10 cellular contexts compared by ENCODE assay signal in the genomic region with DNA sequence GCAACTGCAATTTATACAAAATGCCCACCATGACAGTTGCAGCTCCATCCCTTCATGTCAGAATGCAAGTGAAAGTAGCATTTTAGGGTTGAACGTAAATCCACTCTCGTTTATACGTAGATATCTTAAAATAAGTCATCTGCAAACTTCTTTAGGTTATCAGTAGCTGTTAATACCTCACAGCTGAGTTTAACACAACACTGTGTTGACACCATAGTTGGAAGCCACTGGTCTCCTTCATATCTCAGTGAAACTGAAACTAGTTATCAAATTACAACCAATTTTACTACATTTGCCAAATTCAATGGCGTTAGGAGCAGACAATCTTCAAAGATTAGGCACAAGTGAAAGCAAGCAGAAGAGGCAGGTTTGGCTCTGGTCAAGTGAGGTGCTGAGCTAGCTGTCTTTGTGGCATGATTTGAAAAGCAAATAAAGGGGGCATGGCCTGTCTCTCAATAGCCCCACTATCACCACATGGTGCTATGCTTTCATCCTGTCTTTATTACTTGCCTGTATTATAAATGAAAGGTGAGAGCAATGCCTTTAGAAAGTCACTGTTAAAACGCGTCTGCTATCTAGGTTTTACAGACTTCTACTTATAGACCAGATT. TPM values are rescaled to one million over a fixed set of nuclear protein-coding genes. Genes with fewer than 3 reads are reported as not detected.
DNase-seq lines count a peak whose midpoint lies in the region; ATAC-seq and TF ChIP-seq lines count a peak whose summit lies in the region.
"Had no signal": no experiment of that assay in that cellular context is flagged by ENCODE, and none has a peak within 500 bp of the region (broad histone marks: within the 10 kb centered on the region; RNA-seq: fewer than 3 reads in every experiment).

No MANE protein-coding gene starts in this region.

- H3K79me1 ChIP-seq in H9 (ENCODE audit: insufficient read depth, low read depth, low read length, poor library complexity, severe bottlenecking), result no peaks in the 10 kb centered on the region

- TF ChIP-seq CTCF in H9 (conservative IDR thresholded peaks at IDR 0.05) (no peak), osteocyte (IDR thresholded peaks at IDR 0.05) (no peak)

- peaks cover 19% of the 10 kb centered on the region for H3K27me3 Mint-ChIP-seq in activated CD4-positive, alpha-beta T cell treated with anti-CD3 and anti-CD28 coated beads, Interleukin-2, amount 10 ng/mL, durations not matched to agents 7 days and 5 days
- peaks cover 41% of the 10 kb centered on the region for H3K27me3 Mint-ChIP-seq in activated CD4-positive, alpha-beta T cell treated with anti-CD3 and anti-CD28 coated beads, Interleukin-2, amount 10 ng/mL, durations not matched to agents 24 days and 14 days
- H3K27me3 Mint-ChIP-seq in H9 (ENCODE audit: low read depth), result no peaks in the 10 kb centered on the region
- no peaks in the 10 kb centered on the region for H3K27me3 Mint-ChIP-seq in natural killer cell treated with Interleukin-12 subunit alpha and Interleukin-12 subunit beta and Interleukin-15 and Interleukin-18, amount 100 ng/mL, for 72 hours
- no peaks in the 10 kb centered on the region for H3K27me3 Mint-ChIP-seq in osteocyte (ENCODE audit: unreplicated experiment)

- H3K9me3 ChIP-seq in H9 (ENCODE audit: control insufficient read depth, low read depth, low read length), result no peaks in the 10 kb centered on the region
- H3K9me3 ChIP-seq: gastroesophageal sphincter had no signal

- H3K79me2 ChIP-seq in H9 (ENCODE audit: insufficient read depth, low read length), result peaks cover 6% of the 10 kb centered on the region

- no peak overlapping the region for H4K5ac ChIP-seq in H9 (ENCODE audit: insufficient read length, low read depth, low read length)

- H3K9me3 Mint-ChIP-seq in activated CD4-positive, alpha-beta T cell treated with anti-CD3 and anti-CD28 coated beads, Interleukin-2, amount 10 ng/mL, durations not matched to agents 7 days and 5 days, result no peaks in the 10 kb centered on the region
- H3K9me3 Mint-ChIP-seq in activated CD4-positive, alpha-beta T cell treated with anti-CD3 and anti-CD28 coated beads, Interleukin-2, amount 10 ng/mL, durations not matched to agents 24 days and 14 days, result peaks cover 8% of the 10 kb centered on the region
- H3K9me3 Mint-ChIP-seq in H9, result no peaks in the 10 kb centered on the region
- no peaks in the 10 kb centered on the region for H3K9me3 Mint-ChIP-seq in natural killer cell treated with Interleukin-12 subunit alpha and Interleukin-12 subunit beta and Interleukin-15 and Interleukin-18, amount 100 ng/mL, for 72 hours
- H3K9me3 Mint-ChIP-seq in osteocyte (ENCODE audit: unreplicated experiment), result no peaks in the 10 kb centered on the region

- POLR2A ChIA-PET in activated CD4-positive, alpha-beta T cell treated with anti-CD3 and anti-CD28 coated beads, Interleukin-2, amount 10 ng/mL, durations not matched to agents 7 days and 5 days (lab: Charles Lee), result no interaction called here

- H2BK120ac ChIP-seq in H9 (ENCODE audit: low read depth, low read length, poor library complexity, severe bottlenecking), result no peak overlapping the region

- WGBS in H9 (ENCODE audit: extremely low coverage, insufficient read length, low lambda C conversion rate), result no CpG with 5 or more reads among the region's 6 CpGs

- no peak for DNase-seq in activated CD4-positive, alpha-beta T cell treated with anti-CD3 and anti-CD28 coated beads, Interleukin-2, amount 10 ng/mL, durations not matched to agents 7 days and 5 days
- DNase-seq in activated CD4-positive, alpha-beta T cell treated with anti-CD3 and anti-CD28 coated beads, Interleukin-2, amount 10 ng/mL, durations not matched to agents 24 days and 14 days, result no peak
- DNase-seq in H9 (no peak), NCI-H146 treated with DMSO at 0.1 percent for 48 hours (lab: John Stamatoyannopoulos, UW; ENCODE audit: unreplicated experiment) (peak; percentile 20), HuH-7 (ENCODE audit: low spot score) (no peak), osteocyte (ENCODE audit: extremely low spot score, unreplicated experiment) (no peak)
- DNase-seq in natural killer cell treated with Interleukin-12 subunit alpha and Interleukin-12 subunit beta and Interleukin-15 and Interleukin-18, amount 100 ng/mL, for 72 hours (ENCODE audit: low spot score), result no peak
- DNase-seq in stimulated activated naive CD4-positive, alpha-beta T cell treated with Interleukin-2 at 50 U/mL for 16 hours (lab: John Stamatoyannopoulos, UW), result no peak
- DNase-seq: aorta had no signal

- no peak overlapping the region for H3K56ac ChIP-seq in H9 (ENCODE audit: insufficient read length, low read depth, low read length)

- no peak overlapping the region for H2BK12ac ChIP-seq in H9 (ENCODE audit: insufficient read length, low read depth, low read length)

- no peaks in the 10 kb centered on the region for H3K27me3 ChIP-seq in H9 (ENCODE audit: insufficient read depth, low read length)
- H3K27me3 ChIP-seq: gastroesophageal sphincter had no signal

- peak overlapping the region; percentile 36 for H3K27ac Mint-ChIP-seq in activated CD4-positive, alpha-beta T cell treated with anti-CD3 and anti-CD28 coated beads, Interleukin-2, amount 10 ng/mL, durations not matched to agents 7 days and 5 days
- H3K27ac Mint-ChIP-seq in activated CD4-positive, alpha-beta T cell treated with anti-CD3 and anti-CD28 coated beads, Interleukin-2, amount 10 ng/mL, durations not matched to agents 24 days and 14 days, result no peak overlapping the region
- H3K27ac Mint-ChIP-seq in H9 (peak overlapping the region in 2 of 3 experiments; percentile 64 to 65; a peak in 2 of 7 replicates), osteocyte (ENCODE audit: unreplicated experiment) (no peak overlapping the region)
- H3K27ac Mint-ChIP-seq in natural killer cell treated with Interleukin-12 subunit alpha and Interleukin-12 subunit beta and Interleukin-15 and Interleukin-18, amount 100 ng/mL, for 72 hours, result peak overlapping the region; percentile 90 to 95

- H3K9ac ChIP-seq in H9 (ENCODE audit: extremely low read depth, insufficient read length, low read length), result no peak overlapping the region

- no peak overlapping the region for H2AK5ac ChIP-seq in H9 (ENCODE audit: insufficient read length, low read length)

- peak; percentile 94 for ATAC-seq in natural killer cell treated with Interleukin-12 subunit alpha and Interleukin-12 subunit beta and Interleukin-15 and Interleukin-18, amount 100 ng/mL, for 72 hours
- ATAC-seq: gastroesophageal sphincter had no signal

- H3K4me1 ChIP-seq in H9 (ENCODE audit: insufficient read depth, low read length), result no peaks in the 10 kb centered on the region; the same call in 1 of the 2 replicates

- H3T11ph ChIP-seq in H9 (ENCODE audit: low read length), result no peak overlapping the region

- H3K36me3 Mint-ChIP-seq in activated CD4-positive, alpha-beta T cell treated with anti-CD3 and anti-CD28 coated beads, Interleukin-2, amount 10 ng/mL, durations not matched to agents 7 days and 5 days (ENCODE audit: low read depth), result peaks cover 14% of the 10 kb centered on the region
- H3K36me3 Mint-ChIP-seq in activated CD4-positive, alpha-beta T cell treated with anti-CD3 and anti-CD28 coated beads, Interleukin-2, amount 10 ng/mL, durations not matched to agents 24 days and 14 days (ENCODE audit: low read depth), result peaks cover 8% of the 10 kb centered on the region
- H3K36me3 Mint-ChIP-seq in H9 (ENCODE audit: insufficient read depth in 1 of 3, low read depth in 3 of 3) (peaks cover 0 to 3% (median 0%) of the 10 kb centered on the region in 3 experiments; a peak in 2 of 7 replicates), osteocyte (ENCODE audit: unreplicated experiment) (peaks cover 3% of the 10 kb centered on the region)
- H3K36me3 Mint-ChIP-seq in natural killer cell treated with Interleukin-12 subunit alpha and Interleukin-12 subunit beta and Interleukin-15 and Interleukin-18, amount 100 ng/mL, for 72 hours, result no peaks in the 10 kb centered on the region

- no peak overlapping the region for H2BK20ac ChIP-seq in H9 (ENCODE audit: low read depth, low read length, poor library complexity, severe bottlenecking)

- H2AFZ ChIP-seq in H9 (ENCODE audit: low read length), result no peak overlapping the region

- no peaks in the 10 kb centered on the region for H3K23me2 ChIP-seq in H9 (ENCODE audit: insufficient read length, low read depth, low read length, poor library complexity, severe bottlenecking)

- CTCF ChIA-PET in activated CD4-positive, alpha-beta T cell treated with anti-CD3 and anti-CD28 coated beads, Interleukin-2, amount 10 ng/mL, durations not matched to agents 7 days and 5 days (lab: Charles Lee), result no interaction called here

- H2BK15ac ChIP-seq in H9 (ENCODE audit: low read depth, low read length), result no peak overlapping the region

- H4K8ac ChIP-seq in H9 (replicated peaks; ENCODE audit: insufficient read length, low read depth, low read length), result no peak overlapping the region

- H3K27ac ChIP-seq in H9 (ENCODE audit: insufficient read length, low read depth, low read length), result no peak overlapping the region
- H3K27ac ChIP-seq: gastroesophageal sphincter had no signal

- H4K91ac ChIP-seq in H9 (ENCODE audit: insufficient read length, low read depth, low read length), result no peak overlapping the region

- H3K14ac ChIP-seq in H9 (ENCODE audit: insufficient read depth, low read length), result no peak overlapping the region

- H2BK5ac ChIP-seq in H9 (ENCODE audit: insufficient read length, low read length), result no peak overlapping the region

- H3K4me1 Mint-ChIP-seq in activated CD4-positive, alpha-beta T cell treated with anti-CD3 and anti-CD28 coated beads, Interleukin-2, amount 10 ng/mL, durations not matched to agents 7 days and 5 days, result peaks cover 20% of the 10 kb centered on the region
- H3K4me1 Mint-ChIP-seq in activated CD4-positive, alpha-beta T cell treated with anti-CD3 and anti-CD28 coated beads, Interleukin-2, amount 10 ng/mL, durations not matched to agents 24 days and 14 days, result peaks cover 12% of the 10 kb centered on the region
- H3K4me1 Mint-ChIP-seq in H9 (peaks cover 16 to 25% of the 10 kb centered on the region in 2 experiments), osteocyte (ENCODE audit: unreplicated experiment) (peaks cover 18% of the 10 kb centered on the region)
- peaks cover 39 to 43% of the 10 kb centered on the region in 2 donors for H3K4me1 Mint-ChIP-seq in natural killer cell treated with Interleukin-12 subunit alpha and Interleukin-12 subunit beta and Interleukin-15 and Interleukin-18, amount 100 ng/mL, for 72 hours (ENCODE audit: low read depth in 2 of 2)

- H3K4me3 Mint-ChIP-seq in activated CD4-positive, alpha-beta T cell treated with anti-CD3 and anti-CD28 coated beads, Interleukin-2, amount 10 ng/mL, durations not matched to agents 7 days and 5 days, result no peak overlapping the region
- H3K4me3 Mint-ChIP-seq in activated CD4-positive, alpha-beta T cell treated with anti-CD3 and anti-CD28 coated beads, Interleukin-2, amount 10 ng/mL, durations not matched to agents 24 days and 14 days, result no peak overlapping the region
- no peak overlapping the region for H3K4me3 Mint-ChIP-seq in H9
- H3K4me3 Mint-ChIP-seq in natural killer cell treated with Interleukin-12 subunit alpha and Interleukin-12 subunit beta and Interleukin-15 and Interleukin-18, amount 100 ng/mL, for 72 hours, result peak overlapping the region; percentile 81
- H3K4me3 Mint-ChIP-seq in osteocyte (ENCODE audit: unreplicated experiment), result no peak overlapping the region

- H3K18ac ChIP-seq in H9 (ENCODE audit: insufficient read length, low read depth, low read length), result no peak overlapping the region

- intact Hi-C loops in activated CD4-positive, alpha-beta T cell treated with anti-CD3 and anti-CD28 coated beads, Interleukin-2, amount 10 ng/mL, durations not matched to agents 24 days and 14 days (cut with micrococcal nuclease), result no loop called here

- no peak overlapping the region for H3K4ac ChIP-seq in H9 (ENCODE audit: low read depth, low read length)

- no peak overlapping the region for H3K23ac ChIP-seq in H9 (ENCODE audit: insufficient read length, low read depth, low read length)

- no peak overlapping the region for H3K4me2 ChIP-seq in H9 (ENCODE audit: insufficient read depth, insufficient read length, low read length)

- H4K20me1 ChIP-seq in H9 (ENCODE audit: control insufficient read depth, insufficient read depth, insufficient read length), result no peaks in the 10 kb centered on the region

RNA-seq across cellular contexts. Expression of gene PPP3CA, which starts 12.3 kb away (rescaled TPM):
- 10 to 100 TPM; 24.6 to 25.9 TPM for total RNA-seq in activated CD4-positive, alpha-beta T cell treated with anti-CD3 and anti-CD28 coated beads, Interleukin-2, amount 10 ng/mL, durations not matched to agents 7 days and 5 days
- total RNA-seq in activated CD4-positive, alpha-beta T cell treated with anti-CD3 and anti-CD28 coated beads, Interleukin-2, amount 10 ng/mL, durations not matched to agents 24 days and 14 days, result 6.3 and 7.1 TPM in 2 replicates
- total RNA-seq in H9 (2021) (15.5 and 16.8 TPM in 2 replicates), osteocyte (40.5 and 41.5 TPM in 2 replicates)
- 10 to 100 TPM; 42.6 to 50.2 TPM for total RNA-seq in natural killer cell treated with Interleukin-12 subunit alpha and Interleukin-12 subunit beta and Interleukin-15 and Interleukin-18, amount 100 ng/mL, for 72 hours

Comparison
In these comparisons a context has a peak if more than half of its experiments do, and no peak if none do; other contexts are left out.
1. H3K27ac Mint-ChIP-seq: peak in activated CD4-positive, alpha-beta T cell treated with anti-CD3 and anti-CD28 coated beads, Interleukin-2, amount 10 ng/mL, durations not matched to agents 7 days and 5 days (single experiment), H9 (2 of 3) and natural killer cell treated with Interleukin-12 subunit alpha and Interleukin-12 subunit beta and Interleukin-15 and Interleukin-18, amount 100 ng/mL, for 72 hours (2 of 2); none in activated CD4-positive, alpha-beta T cell treated with anti-CD3 and anti-CD28 coated beads, Interleukin-2, amount 10 ng/mL, durations not matched to agents 24 days and 14 days (single experiment) and osteocyte (single experiment).